ENCODE assay signal across 29 cellular contexts in genomic region chr5:1077491-1078020, GRCh38.
"Had no signal": no experiment of that assay in that cellular context is flagged by ENCODE, and none has a peak within 500 bp of the region (broad histone marks: within the 10 kb centered on the region; RNA-seq: fewer than 3 reads in every experiment).

No MANE protein-coding gene starts in this region.

- DNase-seq: colonic mucosa; cortex of kidney; dermis blood vessel endothelial cell; dorsolateral prefrontal cortex; effector CD4-positive, alpha-beta T cell; effector CD8-positive, alpha-beta T cell; effector memory CD4-positive, alpha-beta T cell; effector memory CD8-positive, alpha-beta T cell; endodermal cell; erythroblast; esophagus squamous epithelium; foreskin fibroblast; foreskin keratinocyte; foreskin melanocyte; gastrocnemius medialis; glutamatergic neuron; head of caudate nucleus; heart left ventricle; heart right ventricle had no signal

- H3K4me1 ChIP-seq: colonic mucosa, esophagus muscularis mucosa, esophagus squamous epithelium, foreskin keratinocyte, gastrocnemius medialis, gastroesophageal sphincter had no signal

- H3K4me3 ChIP-seq: colonic mucosa, coronary artery, dorsolateral prefrontal cortex, esophagus muscularis mucosa, esophagus squamous epithelium, gastrocnemius medialis, gastroesophageal sphincter, heart left ventricle, heart right ventricle had no signal

- H3K27me3 ChIP-seq: colonic mucosa, dorsolateral prefrontal cortex, esophagus muscularis mucosa, esophagus squamous epithelium, foreskin keratinocyte, gastrocnemius medialis, gastroesophageal sphincter, heart left ventricle, heart right ventricle had no signal

- H3K4me3 Mint-ChIP-seq: dendritic cell treated with granulocyte-macrophage colony-stimulating factor and Interleukin-4, amounts not matched to agents 40 ng/mL and 50 ng/mL, for 4 days; effector memory CD8-positive, alpha-beta T cell; endodermal cell had no signal

- H3K27me3 Mint-ChIP-seq: dendritic cell treated with granulocyte-macrophage colony-stimulating factor and Interleukin-4, amounts not matched to agents 40 ng/mL and 50 ng/mL, for 4 days; effector memory CD8-positive, alpha-beta T cell had no signal

- H3K27ac Mint-ChIP-seq: dendritic cell treated with granulocyte-macrophage colony-stimulating factor and Interleukin-4, amounts not matched to agents 40 ng/mL and 50 ng/mL, for 4 days; effector memory CD8-positive, alpha-beta T cell; endodermal cell had no signal

- ATAC-seq: effector memory CD8-positive, alpha-beta T cell; esophagus mucosa; foreskin keratinocyte; gastrocnemius medialis; gastroesophageal sphincter; heart left ventricle; heart right ventricle had no signal

- H3K9me3 Mint-ChIP-seq: dendritic cell treated with granulocyte-macrophage colony-stimulating factor and Interleukin-4, amounts not matched to agents 40 ng/mL and 50 ng/mL, for 4 days; effector memory CD8-positive, alpha-beta T cell; endodermal cell had no signal

- FAIRE-seq: colon, endometrium, endothelial cell of umbilical vein, frontal cortex had no signal

- H3K9me3 ChIP-seq: colonic mucosa, esophagus muscularis mucosa, esophagus squamous epithelium, gastrocnemius medialis, gastroesophageal sphincter, heart left ventricle, heart right ventricle had no signal

- H3K27ac ChIP-seq: colonic mucosa, coronary artery, dorsolateral prefrontal cortex, epithelial cell of prostate, esophagus muscularis mucosa, esophagus squamous epithelium, foreskin keratinocyte, gastrocnemius medialis, gastroesophageal sphincter, heart left ventricle, heart right ventricle had no signal

- H3K4me1 Mint-ChIP-seq: endodermal cell had no signal
